ENCODE assay signal across 7 cellular contexts in genomic region chr14:61344437-61345143, GRCh38. TPM values are rescaled to one million over a fixed set of nuclear protein-coding genes. Genes with fewer than 3 reads are reported as not detected.
DNase-seq lines count a peak whose midpoint lies in the region; ATAC-seq and TF ChIP-seq lines count a peak whose summit lies in the region.

No MANE protein-coding gene starts in this region.

- DNase-seq in T-cell (no peak), cardiac muscle cell (ENCODE audit: low read depth in 1 of 2, low spot score in 1 of 2) (peak in 1 of 2 donors; percentile 68), NCI-H1694 treated with DMSO at 0.1 percent for 48 hours (lab: John Stamatoyannopoulos, UW) (no peak), NCI-H2029 treated with DMSO at 0.1 percent for 48 hours (lab: John Stamatoyannopoulos, UW) (no peak)
- no peak for DNase-seq in stimulated activated naive B cell treated with anti-CD40 and anti-IgM and Interleukin-4, amounts not matched to agents 10 μg/mL and 1 μg/mL and 100 μg/mL, for 72 hours

- H3K27me3 Mint-ChIP-seq in T-cell, result no peaks in the 10 kb centered on the region
- peaks cover 0 to 5% of the 10 kb centered on the region in 2 donors for H3K27me3 Mint-ChIP-seq in stimulated activated naive B cell treated with anti-CD40 and anti-IgM and Interleukin-4, amounts not matched to agents 10 μg/mL and 1 μg/mL and 100 μg/mL, for 72 hours

- CTCF ChIA-PET in T-cell (lab: Charles Lee), result interaction anchor here in 1 of 2 donors (0.8 to 1.4 kb wide), 6 partner anchors 12 to 111 kb away, joined by 3 to 4 read pairs (median 3); no protein-coding TSS in a partner anchor

- H3K36me3 ChIP-seq in cardiac muscle cell, result no peaks in the 10 kb centered on the region

- no peaks in the 10 kb centered on the region for H3K9me3 ChIP-seq in cardiac muscle cell (ENCODE audit: low read depth)

- H3K4me1 ChIP-seq in cardiac muscle cell (ENCODE audit: low read depth), result peaks cover 68% of the 10 kb centered on the region

- peaks cover 0 to 3% (median 0%) of the 10 kb centered on the region in 3 donors for H3K9me3 Mint-ChIP-seq in T-cell
- H3K9me3 Mint-ChIP-seq in stimulated activated naive B cell treated with anti-CD40 and anti-IgM and Interleukin-4, amounts not matched to agents 10 μg/mL and 1 μg/mL and 100 μg/mL, for 72 hours, result peaks cover 0 to 3% of the 10 kb centered on the region in 2 donors

- H3K4me1 Mint-ChIP-seq in T-cell, result peaks cover 36 to 99% (median 99%) of the 10 kb centered on the region in 3 donors
- peaks cover 25 to 53% of the 10 kb centered on the region in 2 donors for H3K4me1 Mint-ChIP-seq in stimulated activated naive B cell treated with anti-CD40 and anti-IgM and Interleukin-4, amounts not matched to agents 10 μg/mL and 1 μg/mL and 100 μg/mL, for 72 hours

- no peak for TF ChIP-seq CTCF in cardiac muscle cell (IDR thresholded peaks at IDR 0.05; ENCODE audit: low read depth, low read length)

- H3K27me3 ChIP-seq in cardiac muscle cell, result no peaks in the 10 kb centered on the region

- H3K27ac ChIP-seq in cardiac muscle cell, result peak overlapping the region; percentile 93

- peaks cover 26% of the 10 kb centered on the region for H3K36me3 Mint-ChIP-seq in T-cell
- H3K36me3 Mint-ChIP-seq in stimulated activated naive B cell treated with anti-CD40 and anti-IgM and Interleukin-4, amounts not matched to agents 10 μg/mL and 1 μg/mL and 100 μg/mL, for 72 hours, result no peaks in the 10 kb centered on the region

- peak; percentile 42 for ATAC-seq in HG02642 (IDR thresholded peaks at IDR 0.05; ENCODE audit: poor library complexity, unreplicated experiment)
- peak in 1 of 4 experiments; percentile 8 for ATAC-seq in T-cell (replicated peaks in 1 of 4)
- ATAC-seq in stimulated activated naive B cell treated with anti-CD40 and anti-IgM and Interleukin-4, amounts not matched to agents 10 μg/mL and 1 μg/mL and 100 μg/mL, for 72 hours (replicated peaks), result peak; percentile 72 to 73
- ATAC-seq in GM19455 (IDR thresholded peaks at IDR 0.05; ENCODE audit: unreplicated experiment), result no peak

- peak overlapping the region; percentile 96 to 100 for H3K27ac Mint-ChIP-seq in T-cell
- peak overlapping the region; percentile 78 for H3K27ac Mint-ChIP-seq in stimulated activated naive B cell treated with anti-CD40 and anti-IgM and Interleukin-4, amounts not matched to agents 10 μg/mL and 1 μg/mL and 100 μg/mL, for 72 hours

- H3K4me3 ChIP-seq in cardiac muscle cell, result no peak overlapping the region

- peak overlapping the region; percentile 72 to 83 (median 74) for H3K4me3 Mint-ChIP-seq in T-cell
- peak overlapping the region; percentile 8 to 41 for H3K4me3 Mint-ChIP-seq in stimulated activated naive B cell treated with anti-CD40 and anti-IgM and Interleukin-4, amounts not matched to agents 10 μg/mL and 1 μg/mL and 100 μg/mL, for 72 hours

- POLR2A ChIA-PET in T-cell (lab: Charles Lee), result interaction anchor here in 1 of 2 donors (2.2 kb wide), 1 partner anchor 22 kb away, joined by 9 read pairs; no protein-coding TSS in a partner anchor

RNA-seq across cellular contexts. Expression of gene PRKCH, which starts 23.2 kb away (rescaled TPM):
- 100 to 1,000 TPM; 267 to 436 (median 326) TPM for total RNA-seq in T-cell
- total RNA-seq in cardiac muscle cell, result 64.0 and 128 TPM in 2 replicates
- 51.0 and 113 TPM in 2 replicates for polyA plus RNA-seq in cardiac muscle cell
